1 cellular context compared by ENCODE assay signal in the genomic region with DNA sequence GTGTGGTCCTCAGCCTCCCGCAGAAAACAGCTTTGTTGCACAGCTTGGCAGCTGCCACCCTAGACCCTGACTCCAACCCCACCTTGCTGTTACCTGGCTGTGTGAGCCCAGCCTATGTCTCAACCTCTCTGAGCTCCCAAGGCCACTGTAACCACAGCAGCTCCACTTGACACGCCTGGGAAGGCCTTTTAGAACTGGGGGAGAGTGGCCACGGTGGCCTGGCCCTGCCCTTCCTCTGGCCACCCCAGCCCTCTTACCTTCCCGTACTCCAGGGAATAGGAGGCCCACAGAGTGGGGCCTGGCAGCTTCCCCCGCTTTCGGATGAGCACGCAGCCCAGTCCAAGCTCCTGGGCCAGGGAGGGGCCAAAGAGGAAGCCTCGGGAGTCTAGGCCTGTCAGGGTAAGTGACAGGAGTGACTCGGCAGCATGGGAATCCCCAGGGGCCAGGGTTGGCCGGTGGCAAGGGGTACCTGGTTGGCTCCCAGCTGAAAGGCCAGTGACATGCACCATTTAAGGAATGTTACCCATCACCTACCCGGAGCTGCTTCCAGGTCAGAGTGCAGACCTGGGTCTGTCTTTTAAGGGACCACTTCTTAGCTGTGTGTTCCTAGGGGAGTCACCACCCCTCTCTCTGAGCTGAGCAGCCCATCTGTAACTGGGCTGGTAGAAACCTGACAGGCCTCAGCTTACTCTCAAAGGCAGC.
TF ChIP-seq lines count a peak whose summit lies in the region.

No MANE protein-coding gene starts in this region.

TF ChIP-seq in HCT116, 20 proteins besides CTCF, POLR2A, EP300 and RAD21:
- TF ChIP-seq POLR2AphosphoS5 (IDR thresholded peaks at IDR 0.05; ENCODE audit: low read depth, low read length) (no peak), EZH2 (IDR thresholded peaks at IDR 0.05) (no peak), FOSL1 (IDR thresholded peaks at IDR 0.05; ENCODE audit: low read depth) (no peak)
- TF ChIP-seq, protein P1, sequence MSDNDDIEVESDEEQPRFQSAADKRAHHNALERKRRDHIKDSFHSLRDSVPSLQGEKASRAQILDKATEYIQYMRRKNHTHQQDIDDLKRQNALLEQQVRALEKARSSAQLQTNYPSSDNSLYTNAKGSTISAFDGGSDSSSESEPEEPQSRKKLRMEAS (IDR thresholded peaks at IDR 0.05): no peak
- TF ChIP-seq, protein P2, sequence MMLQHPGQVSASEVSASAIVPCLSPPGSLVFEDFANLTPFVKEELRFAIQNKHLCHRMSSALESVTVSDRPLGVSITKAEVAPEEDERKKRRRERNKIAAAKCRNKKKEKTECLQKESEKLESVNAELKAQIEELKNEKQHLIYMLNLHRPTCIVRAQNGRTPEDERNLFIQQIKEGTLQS (IDR thresholded peaks at IDR 0.05): no peak
